13 cellular contexts compared by ENCODE assay signal in genomic region chr18:62331581-62332436, GRCh38. TPM values are rescaled to one million over a fixed set of nuclear protein-coding genes. Genes with fewer than 3 reads are reported as not detected.
DNase-seq lines count a peak whose midpoint lies in the region; ATAC-seq, FAIRE-seq and TF ChIP-seq lines count a peak whose summit lies in the region.
"Had no signal": no experiment of that assay in that cellular context is flagged by ENCODE, and none has a peak within 500 bp of the region (broad histone marks: within the 10 kb centered on the region; RNA-seq: fewer than 3 reads in every experiment).

No MANE protein-coding gene starts in this region.

- H3K4me1 ChIP-seq in MM.1S (ENCODE audit: low read length) (peaks cover 16% of the 10 kb centered on the region; the same call in 1 of the 2 replicates), neuronal stem cell (ENCODE audit: control insufficient read depth in 2 of 2, insufficient read depth in 1 of 2, low read depth in 1 of 2, low read length in 2 of 2) (no peaks in the 10 kb centered on the region)

- H3K27me3 ChIP-seq in MM.1S (replicated peaks; ENCODE audit: insufficient read depth, low read length) = no peaks in the 10 kb centered on the region
- peaks cover 0 to 62% (median 11%) of the 10 kb centered on the region in 3 experiments for H3K27me3 ChIP-seq in neuronal stem cell (ENCODE audit: control insufficient read depth in 3 of 3, insufficient read depth in 3 of 3, low read depth in 1 of 3, low read length in 3 of 3)

- no peak for TF ChIP-seq POLR2A in GM12891 (IDR thresholded peaks at IDR 0.05; ENCODE audit: low read depth, low read length)

- no peaks in the 10 kb centered on the region for H3K79me2 ChIP-seq in MM.1S (ENCODE audit: low read length)

- no peaks in the 10 kb centered on the region for H3F3A ChIP-seq in MM.1S (ENCODE audit: insufficient read depth, low read length)

- no peaks in the 10 kb centered on the region for H4K20me1 ChIP-seq in MM.1S (ENCODE audit: insufficient read depth, low read length)

- H2BK120ac ChIP-seq in neuronal stem cell (ENCODE audit: low read depth, low read length) = no peak overlapping the region

- no peak overlapping the region for H3K27ac ChIP-seq in MM.1S (ENCODE audit: low read length)
- H3K27ac ChIP-seq in neuronal stem cell (replicated peaks; ENCODE audit: low read length) = no peak overlapping the region

- H3K9me3 ChIP-seq in MM.1S (replicated peaks; ENCODE audit: insufficient read depth, low read length) (no peaks in the 10 kb centered on the region), neuronal stem cell (replicated peaks in 1 of 2; ENCODE audit: control insufficient read depth in 2 of 2, insufficient read depth in 1 of 2, low read depth in 1 of 2, low read length in 2 of 2) (no peaks in the 10 kb centered on the region)

- H3K4ac ChIP-seq in neuronal stem cell (ENCODE audit: low read length) = no peak overlapping the region

- H2BK15ac ChIP-seq in neuronal stem cell (ENCODE audit: low read length) = no peak overlapping the region

- H4K8ac ChIP-seq in neuronal stem cell (ENCODE audit: low read depth, low read length) = no peak overlapping the region

- H2BK12ac ChIP-seq in neuronal stem cell (ENCODE audit: low read length) = no peak overlapping the region

- no peak overlapping the region for H2BK5ac ChIP-seq in neuronal stem cell (ENCODE audit: low read length)

- WGBS in neuronal stem cell (ENCODE audit: extremely low coverage in 2 of 2, insufficient read length in 2 of 2, insufficient replicate concordance in 1 of 2), 2 donors = no CpG with 5 or more reads among the region's 9 CpGs

- no peak overlapping the region for H3K14ac ChIP-seq in neuronal stem cell (ENCODE audit: low read length)

- no peak overlapping the region for H3K18ac ChIP-seq in neuronal stem cell (ENCODE audit: low read length)

- DNase-seq in GM12891 (ENCODE audit: insufficient read length, low spot score) (no peak), MM.1S (peak; percentile 10), cardiac fibroblast (ENCODE audit: low read depth in 2 of 2) (peak; percentile 50 to 74), mucosa of gallbladder (ENCODE audit: low spot score) (peak; percentile 63), neuronal stem cell (ENCODE audit: low spot score) (no peak), ACHN (no peak), GM19240 (ENCODE audit: insufficient read length, low spot score) (no peak)
- DNase-seq: activated CD8-positive, alpha-beta T cell treated with anti-CD3 and anti-CD28 coated beads, Interleukin-2, amount 10 ng/mL, durations not matched to agents 7 days and 5 days; CD8-positive, alpha-beta memory T cell; NCI-H446 treated with DMSO at 0.1 percent for 48 hours had no signal

- no peaks in the 10 kb centered on the region for H3K79me1 ChIP-seq in neuronal stem cell (ENCODE audit: low read depth, low read length)

- H3K9ac ChIP-seq in MM.1S (ENCODE audit: low read length) (no peak overlapping the region), neuronal stem cell (ENCODE audit: low read depth, low read length, poor library complexity) (no peak overlapping the region)

- H3K4me2 ChIP-seq in MM.1S (ENCODE audit: low read depth, low read length) (no peak overlapping the region), neuronal stem cell (ENCODE audit: insufficient read depth, low read length, poor library complexity, severe bottlenecking) (no peak overlapping the region)

- H3K36me3 ChIP-seq in MM.1S (replicated peaks; ENCODE audit: insufficient read depth, low read length) (no peaks in the 10 kb centered on the region), neuronal stem cell (replicated peaks in 1 of 2; ENCODE audit: control insufficient read depth in 2 of 2, insufficient read depth in 2 of 2, low read length in 2 of 2) (no peaks in the 10 kb centered on the region)

- TF ChIP-seq CTCF in MM.1S (IDR thresholded peaks at IDR 0.05; ENCODE audit: low read length) (no peak), cardiac fibroblast (IDR thresholded peaks at IDR 0.05; ENCODE audit: low read depth, low read length) (no peak)

- H4K91ac ChIP-seq in neuronal stem cell (ENCODE audit: low read depth, low read length, poor library complexity) = no peak overlapping the region

- ATAC-seq in HG02970 (IDR thresholded peaks at IDR 0.05; ENCODE audit: low FRiP score, unreplicated experiment) = no peak
- ATAC-seq: activated CD8-positive, alpha-beta T cell treated with anti-CD3 and anti-CD28 coated beads, Interleukin-2, amount 10 ng/mL, durations not matched to agents 7 days and 5 days; SK-N-SH treated with all-trans-retinoic acid at 6 μM for 48 hours had no signal

- no peaks in the 10 kb centered on the region for H3K9me2 ChIP-seq in MM.1S (replicated peaks; ENCODE audit: insufficient read depth, low read length)

- in situ Hi-C loops in ACHN (cut with HindIII; ENCODE audit: low pct_ligation_motif_present, low pct_unique_long_range_greater_than_20kb, low sequenced_read_pairs) = no loop called here

- no peak overlapping the region for H2AK5ac ChIP-seq in neuronal stem cell (ENCODE audit: low read depth, low read length)

- peak; percentile 47 for FAIRE-seq in GM12891 (lab: Jason Lieb, UNC)

- H3K4me3 ChIP-seq in MM.1S (ENCODE audit: low read length) (no peak overlapping the region), cardiac fibroblast (replicated peaks in 1 of 2; ENCODE audit: low read depth in 2 of 2, low read length in 2 of 2) (no peak overlapping the region), neuronal stem cell (ENCODE audit: low read length in 2 of 2) (no peak overlapping the region)

- no peak overlapping the region for H3K23ac ChIP-seq in neuronal stem cell (ENCODE audit: low read depth, low read length, poor library complexity)

- H2AFZ ChIP-seq in MM.1S (ENCODE audit: low read length) (no peak overlapping the region), neuronal stem cell (ENCODE audit: low read length) (no peak overlapping the region)

TF ChIP-seq in GM12891, 5 proteins besides CTCF, POLR2A, EP300 and RAD21:
- TF ChIP-seq SPI1 (IDR thresholded peaks at IDR 0.05; ENCODE audit: low read depth, low read length) (peak; percentile 59; the same call in 1 of the 2 replicates), POU2F2 (IDR thresholded peaks at IDR 0.05; ENCODE audit: low read depth, low read length) (no peak)
TF ChIP-seq in GM12891: peak in this region for 1.

RNA-seq across cellular contexts. Expression of gene TNFRSF11A, which starts 6.7 kb away (rescaled TPM):
- 1.2 TPM for polyA plus RNA-seq in GM12891 (2012; ENCODE audit: low read depth, missing spikeins)
- total RNA-seq in mucosa of gallbladder = 38.9 TPM
- 0.13 TPM for polyA plus RNA-seq in neuronal stem cell (2013, experiment 1 of 2)
- 0.12 TPM for polyA plus RNA-seq in neuronal stem cell (2013, experiment 2 of 2)
- polyA plus RNA-seq: IgD-negative memory B cell had no signal

Comparison
In these comparisons a context has a peak if more than half of its experiments do, and no peak if none do; other contexts are left out.
1. DNase-seq: peak in MM.1S (single experiment), cardiac fibroblast (2 of 2) and mucosa of gallbladder (single experiment); none in GM12891 (single experiment), neuronal stem cell (single experiment), ACHN (single experiment) and GM19240 (single experiment).